ENCODE assay signal across 9 cellular contexts in genomic region chr11:78801161-78801884, GRCh38.
DNase-seq lines count a peak whose midpoint lies in the region; ATAC-seq and TF ChIP-seq lines count a peak whose summit lies in the region.
"Had no signal": no experiment of that assay in that cellular context is flagged by ENCODE, and none has a peak within 500 bp of the region (broad histone marks: within the 10 kb centered on the region; RNA-seq: fewer than 3 reads in every experiment).

No MANE protein-coding gene starts in this region.

- TF ChIP-seq CTCF in AG09319 (IDR thresholded peaks at IDR 0.05; ENCODE audit: low read depth, low read length) = no peak; the same call in 1 of the 2 replicates

- no peaks in the 10 kb centered on the region for H3K4me1 Mint-ChIP-seq in activated T-helper 17 cell treated with anti-CD3 and anti-CD28 coated beads, Interleukin-2, amount 50 U/mL, for 72 hours
- H3K4me1 Mint-ChIP-seq: stimulated activated effector memory CD8-positive, alpha-beta T cell treated with anti-CD3 and anti-CD28 coated beads, Interleukin-12 subunit alpha, Interleukin-12 subunit beta, amount 100 ng/mL, for 72 hours had no signal

- H3K27ac Mint-ChIP-seq in activated T-helper 17 cell treated with anti-CD3 and anti-CD28 coated beads, Interleukin-2, amount 50 U/mL, for 72 hours = no peak overlapping the region
- H3K27ac Mint-ChIP-seq: stimulated activated effector memory CD8-positive, alpha-beta T cell treated with anti-CD3 and anti-CD28 coated beads, Interleukin-12 subunit alpha, Interleukin-12 subunit beta, amount 100 ng/mL, for 72 hours had no signal

- no peaks in the 10 kb centered on the region for H3K27me3 ChIP-seq in duodenal mucosa (ENCODE audit: control insufficient read depth in 1 of 2, insufficient read depth in 2 of 2, low read length in 2 of 2)

- H3K9me3 ChIP-seq in duodenal mucosa (ENCODE audit: control insufficient read depth in 1 of 2, low read length in 2 of 2) = no peaks in the 10 kb centered on the region

- no peak overlapping the region for H3K9ac ChIP-seq in duodenal mucosa (ENCODE audit: low read depth in 1 of 2, low read length in 2 of 2)

- peaks cover 0 to 16% of the 10 kb centered on the region in 2 donors for H3K4me1 ChIP-seq in duodenal mucosa (ENCODE audit: control insufficient read depth in 1 of 2, insufficient read depth in 2 of 2, low read length in 2 of 2)

- no peaks in the 10 kb centered on the region for H3K36me3 ChIP-seq in duodenal mucosa (ENCODE audit: control insufficient read depth in 1 of 2, insufficient read depth in 2 of 2, low read length in 2 of 2)

- no peak overlapping the region for H3K4me3 ChIP-seq in duodenal mucosa (ENCODE audit: low read depth in 1 of 2, low read length in 2 of 2)

- no peaks in the 10 kb centered on the region for H3K36me3 Mint-ChIP-seq in activated T-helper 17 cell treated with anti-CD3 and anti-CD28 coated beads, Interleukin-2, amount 50 U/mL, for 72 hours (ENCODE audit: low read depth)
- H3K36me3 Mint-ChIP-seq: stimulated activated effector memory CD8-positive, alpha-beta T cell treated with anti-CD3 and anti-CD28 coated beads, Interleukin-12 subunit alpha, Interleukin-12 subunit beta, amount 100 ng/mL, for 72 hours had no signal

- H3K4me3 Mint-ChIP-seq in activated T-helper 17 cell treated with anti-CD3 and anti-CD28 coated beads, Interleukin-2, amount 50 U/mL, for 72 hours = no peak overlapping the region
- H3K4me3 Mint-ChIP-seq: stimulated activated effector memory CD8-positive, alpha-beta T cell treated with anti-CD3 and anti-CD28 coated beads, Interleukin-12 subunit alpha, Interleukin-12 subunit beta, amount 100 ng/mL, for 72 hours had no signal

- DNase-seq in AG09319 (ENCODE audit: extremely low read depth, low read depth) (peak; percentile 88), NCI-H345 (lab: John Stamatoyannopoulos, UW) (peak; percentile 57), myocyte (ENCODE audit: low read depth) (peak; percentile 32), ecto neural progenitor cell (ENCODE audit: low spot score) (no peak), NCI-H524 (lab: John Stamatoyannopoulos, UW) (no peak)
- no peak for DNase-seq in stimulated activated CD4-positive, alpha-beta T cell treated with anti-CD3 and anti-CD28 coated beads, Interleukin-4, amount 100 ng/mL, for 24 hours

- ATAC-seq in activated T-helper 17 cell treated with anti-CD3 and anti-CD28 coated beads, Interleukin-2, amount 50 U/mL, for 72 hours (replicated peaks) = no peak
- ATAC-seq: stimulated activated effector memory CD8-positive, alpha-beta T cell treated with anti-CD3 and anti-CD28 coated beads, Interleukin-12 subunit alpha, Interleukin-12 subunit beta, amount 100 ng/mL, for 72 hours had no signal

- H3K27me3 Mint-ChIP-seq in activated T-helper 17 cell treated with anti-CD3 and anti-CD28 coated beads, Interleukin-2, amount 50 U/mL, for 72 hours = peaks cover 3% of the 10 kb centered on the region

- no peaks in the 10 kb centered on the region for H3K9me3 Mint-ChIP-seq in activated T-helper 17 cell treated with anti-CD3 and anti-CD28 coated beads, Interleukin-2, amount 50 U/mL, for 72 hours
- H3K9me3 Mint-ChIP-seq: stimulated activated effector memory CD8-positive, alpha-beta T cell treated with anti-CD3 and anti-CD28 coated beads, Interleukin-12 subunit alpha, Interleukin-12 subunit beta, amount 100 ng/mL, for 72 hours had no signal

- H3K27ac ChIP-seq in duodenal mucosa (ENCODE audit: low read depth, low read length) = peak overlapping the region; percentile 20

Comparison
In these comparisons a context has a peak if more than half of its experiments do, and no peak if none do; other contexts are left out.
1. DNase-seq: peak in AG09319 (single experiment), NCI-H345 (single experiment) and myocyte (single experiment); none in ecto neural progenitor cell (single experiment), stimulated activated CD4-positive, alpha-beta T cell treated with anti-CD3 and anti-CD28 coated beads, Interleukin-4, amount 100 ng/mL, for 24 hours (single experiment) and NCI-H524 (0 of 2).